12 cellular contexts compared by ENCODE assay signal in the genomic region with DNA sequence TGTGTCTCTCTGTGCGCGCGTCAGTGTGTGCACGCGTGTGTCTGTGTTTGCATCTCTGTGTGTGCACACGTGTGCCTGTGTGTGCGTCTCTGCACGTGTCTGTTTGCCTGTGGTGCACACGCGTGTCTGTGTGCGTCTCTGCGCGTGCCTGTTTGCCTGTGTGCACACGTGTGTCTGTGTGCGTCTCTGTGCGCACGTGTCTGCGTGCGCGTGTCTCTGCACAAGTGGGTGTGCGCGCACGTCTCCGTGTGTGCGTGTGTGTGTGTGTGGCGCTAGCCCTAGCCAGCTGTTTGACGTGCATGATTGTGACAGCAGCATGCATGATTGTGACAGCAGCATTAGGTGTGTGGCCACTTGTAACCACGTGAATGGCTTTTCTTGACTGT. TPM values are rescaled to one million over a fixed set of nuclear protein-coding genes. Genes with fewer than 3 reads are reported as not detected.
A peak's percentile ranks its signal among the peaks of the same experiment; 100 is the strongest.
DNase-seq lines count a peak whose midpoint lies in the region; ATAC-seq and TF ChIP-seq lines count a peak whose summit lies in the region.
"Had no signal": no experiment of that assay in that cellular context is flagged by ENCODE, and none has a peak within 500 bp of the region (broad histone marks: within the 10 kb centered on the region; RNA-seq: fewer than 3 reads in every experiment).

No MANE protein-coding gene starts in this region.

- peaks cover 17% of the 10 kb centered on the region for H3K9me3 Mint-ChIP-seq in activated naive CD4-positive, alpha-beta T cell treated with anti-CD3 and anti-CD28 coated beads, Interleukin-2, amount 50 U/mL, for 24 hours
- H3K9me3 Mint-ChIP-seq in endodermal cell: no peaks in the 10 kb centered on the region

- TF ChIP-seq CTCF in endodermal cell (conservative IDR thresholded peaks at IDR 0.05): no peak
- no peak for TF ChIP-seq CTCF in upper lobe of left lung (IDR thresholded peaks at IDR 0.05)

- 96 to 98% methylated on average over 28 of the region's 28 CpGs for WGBS in endodermal cell (ENCODE audit: insufficient coverage in 1 of 2, insufficient read length in 1 of 2), 2 experiments
- 24 to 33% methylated on average over 15 to 28 of the region's 28 CpGs for WGBS in upper lobe of left lung, 2 donors

- no peaks in the 10 kb centered on the region for H3K9me3 ChIP-seq in endodermal cell (ENCODE audit: control insufficient read depth, low read length)
- H3K9me3 ChIP-seq in upper lobe of left lung: peaks cover 0 to 47% (median 22%) of the 10 kb centered on the region in 4 donors

- no peaks in the 10 kb centered on the region for H3K4me1 Mint-ChIP-seq in activated naive CD4-positive, alpha-beta T cell treated with anti-CD3 and anti-CD28 coated beads, Interleukin-2, amount 50 U/mL, for 24 hours
- H3K4me1 Mint-ChIP-seq in endodermal cell: peaks cover 22% of the 10 kb centered on the region

- no peak overlapping the region for H3K9ac ChIP-seq in endodermal cell (ENCODE audit: extremely low read depth, low read length, poor library complexity, severe bottlenecking)
- H3K9ac ChIP-seq: BLaER1 treated with 17β-estradiol and CSF1 and Interleukin-3, amounts not matched to agents 10 nM and 100 nM; KMS-11 had no signal

- peaks cover 7% of the 10 kb centered on the region for H3K27me3 Mint-ChIP-seq in activated naive CD4-positive, alpha-beta T cell treated with anti-CD3 and anti-CD28 coated beads, Interleukin-2, amount 50 U/mL, for 24 hours
- H3K27me3 Mint-ChIP-seq in endodermal cell (ENCODE audit: insufficient read depth): peaks cover 13% of the 10 kb centered on the region

- H3K4me1 ChIP-seq in endodermal cell (ENCODE audit: control insufficient read depth, insufficient read depth, low read length) (no peaks in the 10 kb centered on the region), upper lobe of left lung (peaks cover 0 to 14% (median 5%) of the 10 kb centered on the region in 4 donors)

- no peak overlapping the region for H3K27ac Mint-ChIP-seq in activated naive CD4-positive, alpha-beta T cell treated with anti-CD3 and anti-CD28 coated beads, Interleukin-2, amount 50 U/mL, for 24 hours
- no peak overlapping the region for H3K27ac Mint-ChIP-seq in endodermal cell
- H3K27ac Mint-ChIP-seq: T-helper 2 cell treated with Interferon-gamma antibody and Interleukin-4, amounts not matched to agents 5 μg/mL and 100 μg/mL, for 36 hours had no signal

- peaks cover 22% of the 10 kb centered on the region for H3K36me3 Mint-ChIP-seq in activated naive CD4-positive, alpha-beta T cell treated with anti-CD3 and anti-CD28 coated beads, Interleukin-2, amount 50 U/mL, for 24 hours
- peaks cover 2% of the 10 kb centered on the region for H3K36me3 Mint-ChIP-seq in endodermal cell (ENCODE audit: low read depth)

- H3K4me3 ChIP-seq in endodermal cell (ENCODE audit: low read length): no peak overlapping the region
- peak overlapping the region in 3 of 4 donors; percentile 29 to 48 (median 33) for H3K4me3 ChIP-seq in upper lobe of left lung
- H3K4me3 ChIP-seq: BLaER1 treated with 17β-estradiol and CSF1 and Interleukin-3, amounts not matched to agents 10 nM and 100 nM had no signal

- H3K27me3 ChIP-seq in endodermal cell (ENCODE audit: control insufficient read depth, insufficient read depth, low read length, poor library complexity, severe bottlenecking): no peaks in the 10 kb centered on the region
- H3K27me3 ChIP-seq in upper lobe of left lung: no peaks in the 10 kb centered on the region
- H3K27me3 ChIP-seq: BLaER1 treated with 17β-estradiol and CSF1 and Interleukin-3, amounts not matched to agents 10 nM and 100 nM had no signal

- no peak overlapping the region for H3K27ac ChIP-seq in endodermal cell (ENCODE audit: low read depth, low read length)
- no peak overlapping the region for H3K27ac ChIP-seq in upper lobe of left lung
- H3K27ac ChIP-seq: BLaER1 treated with 17β-estradiol and CSF1 and Interleukin-3, amounts not matched to agents 10 nM and 100 nM; KMS-11 had no signal

- TF ChIP-seq POLR2A in upper lobe of left lung (IDR thresholded peaks at IDR 0.05): no peak

- DNase-seq in activated naive CD4-positive, alpha-beta T cell treated with anti-CD3 and anti-CD28 coated beads, Interleukin-2, amount 50 U/mL, for 16 hours: no peak
- DNase-seq in endodermal cell (no peak), middle frontal gyrus (ENCODE audit: extremely low spot score, low spot score) (peak; percentile 46), upper lobe of left lung (no peak), NCI-H2196 (lab: John Stamatoyannopoulos, UW; ENCODE audit: unreplicated experiment) (no peak), GM19240 (ENCODE audit: insufficient read length, low spot score) (no peak), NCI-H2081 (lab: John Stamatoyannopoulos, UW) (no peak)
- DNase-seq: stimulated activated CD8-positive, alpha-beta memory T cell treated with anti-CD3 and anti-CD28 coated beads, Interleukin-4, amount 100 ng/mL, for 48 hours had no signal

- H3K4me3 Mint-ChIP-seq in activated naive CD4-positive, alpha-beta T cell treated with anti-CD3 and anti-CD28 coated beads, Interleukin-2, amount 50 U/mL, for 24 hours: peak overlapping the region; percentile 24
- peak overlapping the region; percentile 62 for H3K4me3 Mint-ChIP-seq in endodermal cell
- H3K4me3 Mint-ChIP-seq: T-helper 2 cell treated with Interferon-gamma antibody and Interleukin-4, amounts not matched to agents 5 μg/mL and 100 μg/mL, for 36 hours had no signal

- TF ChIP-seq EP300 in upper lobe of left lung (IDR thresholded peaks at IDR 0.05): no peak

- H3K36me3 ChIP-seq in endodermal cell (ENCODE audit: control insufficient read depth, insufficient read depth, low read length) (no peaks in the 10 kb centered on the region), upper lobe of left lung (no peaks in the 10 kb centered on the region)

- ATAC-seq in upper lobe of left lung (ENCODE audit: low FRiP score in 2 of 2): peak in 1 of 2 donors; percentile 51

RNA-seq across cellular contexts. Expression of gene ZNF146, which starts 31.1 kb away (rescaled TPM):
- 100 to 1,000 TPM; 105 to 128 TPM for total RNA-seq in endodermal cell
- 101 TPM for polyA plus RNA-seq in endodermal cell (2013, experiment 1 of 2)
- 102 TPM for polyA plus RNA-seq in endodermal cell (2013, experiment 2 of 2)
- total RNA-seq in upper lobe of left lung: 10 to 100 TPM; 25.3 to 68.5 (median 43.2) TPM

RNA-seq across cellular contexts. Expression of gene ZNF565, which starts 31.5 kb away (rescaled TPM):
- 1 to 10 TPM; 1.6 to 2.7 TPM for total RNA-seq in endodermal cell
- 4.8 TPM for polyA plus RNA-seq in endodermal cell (2013, experiment 1 of 2)
- polyA plus RNA-seq in endodermal cell (2013, experiment 2 of 2): 4.0 TPM
- 10 to 100 TPM in 1 of 6 donors, 1 to 10 TPM in 5; 3.5 to 14.7 (median 5.1) TPM for total RNA-seq in upper lobe of left lung
